ENCODE assay signal across 21 cellular contexts in the genomic region with DNA sequence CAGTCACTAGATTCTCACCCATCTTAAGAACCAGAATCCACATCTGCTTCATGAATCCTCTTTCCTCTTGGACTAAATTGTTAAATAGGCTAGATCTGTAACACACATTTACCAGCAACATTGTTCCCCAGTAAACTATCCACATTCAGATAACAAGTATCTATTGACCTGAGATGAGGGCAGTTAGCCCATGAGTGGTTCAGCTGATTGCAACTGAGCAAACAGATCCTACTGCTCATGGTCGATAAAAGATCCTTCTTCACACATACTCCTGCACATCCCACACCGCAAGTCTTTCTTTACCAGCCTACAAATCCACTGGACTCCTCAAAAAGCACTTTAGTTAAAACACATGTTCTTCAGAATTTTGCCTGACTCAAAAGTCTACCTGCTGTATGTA. TPM values are rescaled to one million over a fixed set of nuclear protein-coding genes. Genes with fewer than 3 reads are reported as not detected.
DNase-seq lines count a peak whose midpoint lies in the region; ATAC-seq, FAIRE-seq and TF ChIP-seq lines count a peak whose summit lies in the region.
"Had no signal": no experiment of that assay in that cellular context is flagged by ENCODE, and none has a peak within 500 bp of the region (broad histone marks: within the 10 kb centered on the region; RNA-seq: fewer than 3 reads in every experiment).

No MANE protein-coding gene starts in this region.

- H3K4me3 ChIP-seq in astrocyte (ENCODE audit: insufficient read depth, low read depth, low read length), result no peak overlapping the region
- H3K4me3 ChIP-seq in osteoblast (ENCODE audit: insufficient read depth, low read length), result no peak overlapping the region
- H3K4me3 ChIP-seq: adrenal gland, tibial nerve had no signal

- H4K20me1 ChIP-seq in astrocyte (ENCODE audit: insufficient read depth, low read length) (peaks cover 3% of the 10 kb centered on the region), osteoblast (ENCODE audit: insufficient read depth, low read length) (peaks cover 29% of the 10 kb centered on the region)

- H3K4me1 ChIP-seq in astrocyte (ENCODE audit: insufficient read depth, low read length) (peaks cover 46% of the 10 kb centered on the region), osteoblast (ENCODE audit: insufficient read depth, low read length) (peaks cover 47% of the 10 kb centered on the region)

- peaks cover 61% of the 10 kb centered on the region for H3K4me1 Mint-ChIP-seq in astrocyte (ENCODE audit: low read depth, unreplicated experiment)
- no peaks in the 10 kb centered on the region for H3K4me1 Mint-ChIP-seq in activated CD4-positive, alpha-beta T cell treated with anti-CD3 and anti-CD28 coated beads, Interleukin-2, amount 10 ng/mL, durations not matched to agents 24 days and 14 days

- H2AFZ ChIP-seq in astrocyte (ENCODE audit: low read depth, low read length) (no peak overlapping the region), osteoblast (ENCODE audit: low read length) (no peak overlapping the region)

- H3K4me2 ChIP-seq in astrocyte (ENCODE audit: low read length), result peak overlapping the region; percentile 83
- peak overlapping the region; percentile 69 for H3K4me2 ChIP-seq in osteoblast (ENCODE audit: insufficient read depth, low read length)

- no peaks in the 10 kb centered on the region for H3K9me3 ChIP-seq in astrocyte (ENCODE audit: insufficient read depth, low read depth, low read length)
- H3K9me3 ChIP-seq in osteoblast (ENCODE audit: low read depth, low read length), result no peaks in the 10 kb centered on the region
- H3K9me3 ChIP-seq: tibial nerve had no signal

- POLR2A ChIA-PET in GM10248 (lab: Yijun Ruan, JAX), result no interaction called here

- peak; percentile 54 for FAIRE-seq in astrocyte (lab: Jason Lieb, UNC)
- FAIRE-seq: colon, D721Med, kidney had no signal

- H3K27ac Mint-ChIP-seq in astrocyte (ENCODE audit: unreplicated experiment), result no peak overlapping the region
- no peak overlapping the region for H3K27ac Mint-ChIP-seq in activated CD4-positive, alpha-beta T cell treated with anti-CD3 and anti-CD28 coated beads, Interleukin-2, amount 10 ng/mL, durations not matched to agents 24 days and 14 days
- H3K27ac Mint-ChIP-seq: activated T-helper 2 cell treated with anti-CD3 and anti-CD28 coated beads, Interferon-gamma antibody, Interleukin-2, Interleukin-4, amounts not matched to agents 10 μg/mL and 5 μg/mL and 100 μg/mL, durations not matched to agents 14 hours and 24 hours and 36 hours had no signal

- no peak overlapping the region for H3K4me3 Mint-ChIP-seq in astrocyte (ENCODE audit: unreplicated experiment)
- no peak overlapping the region for H3K4me3 Mint-ChIP-seq in activated CD4-positive, alpha-beta T cell treated with anti-CD3 and anti-CD28 coated beads, Interleukin-2, amount 10 ng/mL, durations not matched to agents 24 days and 14 days

- no peak for TF ChIP-seq CTCF in astrocyte (IDR thresholded peaks at IDR 0.05; ENCODE audit: insufficient read depth, low read depth, low read length)
- TF ChIP-seq CTCF in osteoblast (IDR thresholded peaks at IDR 0.05; ENCODE audit: extremely low read depth, low read depth, low read length), result no peak
- TF ChIP-seq CTCF in GM10248 (IDR thresholded peaks at IDR 0.05; ENCODE audit: control extremely low read depth, extremely low read depth, low read depth, missing control alignments), result no peak

- no peaks in the 10 kb centered on the region for H3K27me3 ChIP-seq in astrocyte (ENCODE audit: insufficient read depth, low read length)
- no peaks in the 10 kb centered on the region for H3K27me3 ChIP-seq in osteoblast (ENCODE audit: insufficient read depth, low read length)
- H3K27me3 ChIP-seq: adrenal gland, tibial nerve had no signal

- H3K27ac ChIP-seq in astrocyte (ENCODE audit: low read depth, low read length), result no peak overlapping the region
- peak overlapping the region; percentile 65 for H3K27ac ChIP-seq in osteoblast (ENCODE audit: low read depth, low read length)
- H3K27ac ChIP-seq: VCaP had no signal

- H3K9me3 Mint-ChIP-seq in astrocyte (ENCODE audit: unreplicated experiment), result no peaks in the 10 kb centered on the region
- H3K9me3 Mint-ChIP-seq in activated CD4-positive, alpha-beta T cell treated with anti-CD3 and anti-CD28 coated beads, Interleukin-2, amount 10 ng/mL, durations not matched to agents 24 days and 14 days, result no peaks in the 10 kb centered on the region
- H3K9me3 Mint-ChIP-seq: activated T-helper 2 cell treated with anti-CD3 and anti-CD28 coated beads, Interferon-gamma antibody, Interleukin-2, Interleukin-4, amounts not matched to agents 10 μg/mL and 5 μg/mL and 100 μg/mL, durations not matched to agents 14 hours and 24 hours and 36 hours had no signal

- no peak overlapping the region for H3K9ac ChIP-seq in astrocyte (ENCODE audit: low read length)

- DNase-seq in COLO668 (lab: John Stamatoyannopoulos, UW; ENCODE audit: unreplicated experiment) (peak; percentile 10), HuH-7.5 (ENCODE audit: low spot score) (peak; percentile 25), astrocyte (ENCODE audit: low read depth) (no peak), osteoblast (ENCODE audit: insufficient read length, low spot score, missing footprints) (no peak), GM10248 (ENCODE audit: extremely low spot score) (no peak)
- DNase-seq in activated CD4-positive, alpha-beta T cell treated with anti-CD3 and anti-CD28 coated beads, Interleukin-2, amount 10 ng/mL, durations not matched to agents 24 days and 14 days, result no peak
- no peak for DNase-seq in stimulated activated CD4-positive, alpha-beta T cell treated with anti-CD3 and anti-CD28 coated beads, Interleukin-1b, Interleukin-23, amount 100 ng/mL, for 48 hours
- DNase-seq: activated CD8-positive, alpha-beta memory T cell treated with anti-CD3 and anti-CD28 coated beads for 24 hours; adrenal gland; erythroblast; glutamatergic neuron; kidney; NCI-H226; OCI-M1; retina had no signal

- no peaks in the 10 kb centered on the region for H3K27me3 Mint-ChIP-seq in astrocyte (ENCODE audit: low read depth, unreplicated experiment)
- peaks cover 51% of the 10 kb centered on the region for H3K27me3 Mint-ChIP-seq in activated CD4-positive, alpha-beta T cell treated with anti-CD3 and anti-CD28 coated beads, Interleukin-2, amount 10 ng/mL, durations not matched to agents 24 days and 14 days

- CTCF ChIA-PET in GM10248 (lab: Yijun Ruan, JAX), result interaction anchor here (0.9 to 2.6 kb wide), 3 partner anchors 10 to 19 kb away, joined by 3 to 8 read pairs (median 7); no protein-coding TSS in a partner anchor

- H3K36me3 ChIP-seq in astrocyte (ENCODE audit: insufficient read depth, low read length) (peaks cover 3% of the 10 kb centered on the region), osteoblast (ENCODE audit: insufficient read depth, low read length) (no peaks in the 10 kb centered on the region)
- H3K36me3 ChIP-seq: adrenal gland, tibial nerve had no signal

- ATAC-seq in HG02970 (IDR thresholded peaks at IDR 0.05; ENCODE audit: low FRiP score, unreplicated experiment), result no peak

- peaks cover 4% of the 10 kb centered on the region for H3K36me3 Mint-ChIP-seq in astrocyte (ENCODE audit: low read depth, unreplicated experiment)
- H3K36me3 Mint-ChIP-seq in activated CD4-positive, alpha-beta T cell treated with anti-CD3 and anti-CD28 coated beads, Interleukin-2, amount 10 ng/mL, durations not matched to agents 24 days and 14 days (ENCODE audit: low read depth), result no peaks in the 10 kb centered on the region

- intact Hi-C loops in activated CD4-positive, alpha-beta T cell treated with anti-CD3 and anti-CD28 coated beads, Interleukin-2, amount 10 ng/mL, durations not matched to agents 24 days and 14 days (cut with micrococcal nuclease), result no loop called here

- H3K79me2 ChIP-seq in astrocyte (ENCODE audit: insufficient read depth, low read length), result peaks cover 90% of the 10 kb centered on the region
- H3K79me2 ChIP-seq in osteoblast (ENCODE audit: insufficient read depth, low read length), result peaks cover 92% of the 10 kb centered on the region

RNA-seq across cellular contexts. Expression of a gene that starts 59.2 kb away (rescaled TPM):
- 168 and 200 TPM in 2 replicates for total RNA-seq in astrocyte
- 158 and 161 TPM in 2 replicates for total RNA-seq in osteoblast
- 0.40 and 0.68 TPM in 2 replicates for total RNA-seq in activated CD4-positive, alpha-beta T cell treated with anti-CD3 and anti-CD28 coated beads, Interleukin-2, amount 10 ng/mL, durations not matched to agents 24 days and 14 days

Comparison
In these comparisons a context has a peak if more than half of its experiments do, and no peak if none do; other contexts are left out.
1. DNase-seq: peak in COLO668 (single experiment) and HuH-7.5 (single experiment); none in astrocyte (single experiment), osteoblast (single experiment), GM10248 (single experiment), activated CD4-positive, alpha-beta T cell treated with anti-CD3 and anti-CD28 coated beads, Interleukin-2, amount 10 ng/mL, durations not matched to agents 24 days and 14 days (single experiment) and stimulated activated CD4-positive, alpha-beta T cell treated with anti-CD3 and anti-CD28 coated beads, Interleukin-1b, Interleukin-23, amount 100 ng/mL, for 48 hours (single experiment).
2. RNA of a gene that starts 59.2 kb away (total RNA-seq): 168 to 200 TPM in astrocyte and 158 to 161 TPM in osteoblast; 0.40 to 0.68 TPM in activated CD4-positive, alpha-beta T cell treated with anti-CD3 and anti-CD28 coated beads, Interleukin-2, amount 10 ng/mL, durations not matched to agents 24 days and 14 days; every median in the first group is over 10 times any median in the second.